In the genomic region with DNA sequence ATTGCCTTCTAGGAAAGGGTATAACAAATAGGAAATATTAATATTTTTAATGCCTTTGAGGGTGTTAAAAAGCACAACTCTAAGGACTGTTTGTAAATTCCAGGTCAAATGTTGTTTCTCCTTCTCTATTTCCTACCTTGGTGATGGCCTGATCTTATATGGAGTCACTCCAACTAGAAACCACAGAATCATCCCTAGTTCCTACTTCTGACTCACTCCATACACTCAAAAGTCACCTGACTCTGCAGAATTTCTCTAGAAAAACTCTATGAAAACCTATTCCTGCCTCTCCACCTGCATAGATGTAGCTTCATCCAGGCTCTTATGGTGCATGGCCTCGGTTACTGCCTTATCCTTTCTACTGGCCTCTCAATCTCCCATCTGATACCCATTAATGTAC, we compare ENCODE assay signal across 17 cellular contexts. TPM values are rescaled to one million over a fixed set of nuclear protein-coding genes. Genes with fewer than 3 reads are reported as not detected.
DNase-seq lines count a peak whose midpoint lies in the region; ATAC-seq and TF ChIP-seq lines count a peak whose summit lies in the region.
"Had no signal": no experiment of that assay in that cellular context is flagged by ENCODE, and none has a peak within 500 bp of the region (broad histone marks: within the 10 kb centered on the region; RNA-seq: fewer than 3 reads in every experiment).

No MANE protein-coding gene starts in this region.

- H3K9ac ChIP-seq in PC-3 (ENCODE audit: low read length) = peak overlapping the region; percentile 60
- peak overlapping the region; percentile 44 for H3K9ac ChIP-seq in mesenchymal stem cell (ENCODE audit: low read length)

- peaks cover 3% of the 10 kb centered on the region for H3K27me3 Mint-ChIP-seq in Caco-2 (ENCODE audit: insufficient read depth, unreplicated experiment)

- H3K9me3 ChIP-seq in PC-3 (ENCODE audit: low read length) (no peaks in the 10 kb centered on the region), mesenchymal stem cell (ENCODE audit: control insufficient read depth, low read length) (no peaks in the 10 kb centered on the region), Caco-2 (no peaks in the 10 kb centered on the region)

- no peaks in the 10 kb centered on the region for H3K27me3 ChIP-seq in PC-3 (ENCODE audit: low read length)
- no peaks in the 10 kb centered on the region for H3K27me3 ChIP-seq in mesenchymal stem cell (ENCODE audit: control insufficient read depth in 1 of 2, insufficient read depth in 1 of 2, low read length in 2 of 2)
- no peaks in the 10 kb centered on the region; the same call in 1 of the 2 replicates for H3K27me3 ChIP-seq in Caco-2 (replicated peaks; ENCODE audit: control insufficient read depth, insufficient read depth, low read length)

- no peak overlapping the region for H2BK15ac ChIP-seq in mesenchymal stem cell (ENCODE audit: low read depth, poor library complexity, severe bottlenecking)

- peaks cover 40% of the 10 kb centered on the region for H3K4me1 ChIP-seq in PC-3 (ENCODE audit: insufficient read depth, low read length)
- no peaks in the 10 kb centered on the region for H3K4me1 ChIP-seq in mesenchymal stem cell (ENCODE audit: control insufficient read depth, insufficient read depth, low read depth, low read length)
- H3K4me1 ChIP-seq in Caco-2 = no peaks in the 10 kb centered on the region

- POLR2A ChIA-PET in PC-3 (lab: Charles Lee; ENCODE audit: unreplicated experiment) = no interaction called here
- POLR2A ChIA-PET in Caco-2 (lab: Charles Lee) = no interaction called here

- no peak for TF ChIP-seq CTCF in PC-3 (conservative IDR thresholded peaks at IDR 0.05; ENCODE audit: low read depth, low read length)
- TF ChIP-seq CTCF in choroid plexus epithelial cell (conservative IDR thresholded peaks at IDR 0.05; ENCODE audit: low read depth, low read length) = no peak
- no peak for TF ChIP-seq CTCF in Caco-2 (IDR thresholded peaks at IDR 0.05; ENCODE audit: insufficient read depth in 1 of 2, low read depth in 1 of 2, low read length in 1 of 2, severe bottlenecking in 1 of 2, unreplicated experiment in 1 of 2)

- peak; percentile 89 for ATAC-seq in PC-3
- ATAC-seq: activated CD8-positive, alpha-beta T cell treated with anti-CD3 and anti-CD28 coated beads for 36 hours; sciatic nerve had no signal

- H4K8ac ChIP-seq in mesenchymal stem cell (ENCODE audit: low read length) = no peak overlapping the region

- H3K27ac Mint-ChIP-seq in Caco-2 (ENCODE audit: unreplicated experiment) = no peak overlapping the region
- H3K27ac Mint-ChIP-seq: activated CD8-positive, alpha-beta T cell treated with anti-CD3 and anti-CD28 coated beads for 36 hours had no signal

- H3K36me3 Mint-ChIP-seq in Caco-2 (ENCODE audit: insufficient read depth, unreplicated experiment) = no peaks in the 10 kb centered on the region

- intact Hi-C loops in PC-3 (cut with micrococcal nuclease) = no loop called here
- intact Hi-C loops in Caco-2 (cut with micrococcal nuclease; ENCODE audit: unreplicated experiment) = no loop called here

- peak overlapping the region; percentile 73 for H2BK120ac ChIP-seq in mesenchymal stem cell (ENCODE audit: low read depth, low read length)

- H3K23ac ChIP-seq in mesenchymal stem cell (ENCODE audit: low read length in 2 of 2) = no peak overlapping the region

- no peaks in the 10 kb centered on the region for H4K20me1 ChIP-seq in PC-3 (ENCODE audit: low read length)

- H3K36me3 ChIP-seq in PC-3 (ENCODE audit: low read depth, low read length) (no peaks in the 10 kb centered on the region), mesenchymal stem cell (ENCODE audit: control insufficient read depth in 1 of 2, insufficient read depth in 2 of 2, low read depth in 1 of 2, low read length in 2 of 2) (no peaks in the 10 kb centered on the region), Caco-2 (ENCODE audit: control insufficient read depth, insufficient read depth, low read length) (no peaks in the 10 kb centered on the region)
- H3K36me3 ChIP-seq: WERI-Rb-1 had no signal

- H3K79me1 ChIP-seq in mesenchymal stem cell (replicated peaks; ENCODE audit: low read length, poor library complexity, severe bottlenecking) = no peaks in the 10 kb centered on the region

- H3K27ac ChIP-seq in PC-3 (ENCODE audit: low read length) (peak overlapping the region; percentile 89), mesenchymal stem cell (ENCODE audit: low read length, poor library complexity, severe bottlenecking) (no peak overlapping the region)
- H3K27ac ChIP-seq: WERI-Rb-1 had no signal

- no peak overlapping the region for H2BK5ac ChIP-seq in mesenchymal stem cell (ENCODE audit: low read depth, low read length, poor library complexity, severe bottlenecking)

- H4K91ac ChIP-seq in mesenchymal stem cell (ENCODE audit: low read length) = no peak overlapping the region

- BruUV-seq in PC-3 (replicated peaks; lab: Mats Ljungman, UMichigan) = no TSS peak
- BruUV-seq in Caco-2 (replicated peaks; lab: Mats Ljungman, UMichigan) = no TSS peak

- peak overlapping the region; percentile 48 for H3K4me2 ChIP-seq in PC-3 (ENCODE audit: low read length)
- no peak overlapping the region for H3K4me2 ChIP-seq in mesenchymal stem cell (ENCODE audit: low read length, poor library complexity, severe bottlenecking)

- H2AFZ ChIP-seq in PC-3 (ENCODE audit: low read length) = no peak overlapping the region
- H2AFZ ChIP-seq in mesenchymal stem cell (ENCODE audit: low read depth, low read length) = no peak overlapping the region

- peaks cover 4% of the 10 kb centered on the region for H3F3A ChIP-seq in PC-3 (ENCODE audit: low read length, unreplicated experiment)

- 98% methylated on average over 1 of the region's 1 CpG for WGBS in mesenchymal stem cell

- no peaks in the 10 kb centered on the region for H3K4me1 Mint-ChIP-seq in Caco-2 (ENCODE audit: low read depth, unreplicated experiment)

- H3K4ac ChIP-seq in mesenchymal stem cell (ENCODE audit: low read depth in 1 of 2, low read length in 2 of 2) = peak overlapping the region in 1 of 2 experiments; percentile 82

- DNase-seq in DMS53 (lab: John Stamatoyannopoulos, UW) (peak; percentile 86), PC-3 (peak; percentile 83), choroid plexus epithelial cell (ENCODE audit: low read depth) (peak; percentile 69), mesenchymal stem cell (peak; percentile 57), NCI-H1694 treated with DMSO at 0.1 percent for 48 hours (lab: John Stamatoyannopoulos, UW) (no peak), SW480 (ENCODE audit: low spot score) (no peak), Caco-2 (no peak), D341Med (ENCODE audit: low spot score) (no peak)
- DNase-seq: activated CD8-positive, alpha-beta T cell treated with anti-CD3 and anti-CD28 coated beads for 36 hours; Calu3; NCI-H2081 treated with DMSO at 0.1 percent for 48 hours; NCI-H526; nucleus accumbens; stimulated activated CD4-positive, alpha-beta T cell treated with anti-CD3 and anti-CD28 coated beads, Interleukin-2, amount 100 ng/mL, for 24 hours; WERI-Rb-1 had no signal

- CTCF ChIA-PET in PC-3 (lab: Charles Lee) = interaction anchor here (0.5 to 0.6 kb wide), 2 partner anchors 17 to 1428 kb away, joined by 3 read pairs; no protein-coding TSS in a partner anchor
- CTCF ChIA-PET in Caco-2 (lab: Charles Lee) = no interaction called here

- H3K4me3 Mint-ChIP-seq in Caco-2 (ENCODE audit: unreplicated experiment) = no peak overlapping the region
- H3K4me3 Mint-ChIP-seq: activated CD8-positive, alpha-beta T cell treated with anti-CD3 and anti-CD28 coated beads for 36 hours had no signal

- no peak overlapping the region for H3K14ac ChIP-seq in mesenchymal stem cell (ENCODE audit: low read length in 2 of 2)

- no peak overlapping the region for H2AK5ac ChIP-seq in mesenchymal stem cell (ENCODE audit: low read length, severe bottlenecking)

- H3K79me2 ChIP-seq in PC-3 (ENCODE audit: low read length) = no peaks in the 10 kb centered on the region

- H3K4me3 ChIP-seq in PC-3 (ENCODE audit: low read length) (no peak overlapping the region), choroid plexus epithelial cell (ENCODE audit: low read depth, low read length) (no peak overlapping the region), mesenchymal stem cell (ENCODE audit: insufficient read depth in 1 of 2, low read depth in 1 of 2, low read length in 2 of 2) (no peak overlapping the region), Caco-2 (ENCODE audit: low read depth, low read length) (no peak overlapping the region)

- no peaks in the 10 kb centered on the region for H3K9me2 ChIP-seq in PC-3 (replicated peaks; ENCODE audit: low read length)

- peak overlapping the region; percentile 34 to 43 for H3K18ac ChIP-seq in mesenchymal stem cell (ENCODE audit: low read depth in 1 of 2, low read length in 2 of 2)

- no peak overlapping the region for H2BK12ac ChIP-seq in mesenchymal stem cell (ENCODE audit: low read length in 2 of 2)

- H3K9me3 Mint-ChIP-seq in Caco-2 (ENCODE audit: unreplicated experiment) = no peaks in the 10 kb centered on the region
- H3K9me3 Mint-ChIP-seq: activated CD8-positive, alpha-beta T cell treated with anti-CD3 and anti-CD28 coated beads for 36 hours had no signal

RNA-seq across cellular contexts. Expression of a gene that starts 14.5 kb away (rescaled TPM):
- total RNA-seq in PC-3 (2014; rRNA removed) = 6.0 and 16.6 TPM in 2 replicates
- polyA plus RNA-seq in mesenchymal stem cell (2013, experiment 1 of 2) = 15.6 TPM
- 14.8 TPM for polyA plus RNA-seq in mesenchymal stem cell (2013, experiment 2 of 2)
- total RNA-seq in Caco-2 (2022) = 0.23 and 1.4 TPM in 2 replicates
- total RNA-seq: activated CD8-positive, alpha-beta T cell treated with anti-CD3 and anti-CD28 coated beads for 36 hours; OCI-LY7 had no signal

Comparison
In these comparisons a context has a peak if more than half of its experiments do, and no peak if none do; other contexts are left out.
1. DNase-seq: peak in DMS53 (single experiment), PC-3 (single experiment), choroid plexus epithelial cell (single experiment) and mesenchymal stem cell (single experiment); none in NCI-H1694 treated with DMSO at 0.1 percent for 48 hours (single experiment), SW480 (single experiment), Caco-2 (0 of 2) and D341Med (single experiment).